Comparison of ENCODE assay signal across 27 cellular contexts in genomic region chr10:129476431-129476830, GRCh38.
"Had no signal": no experiment of that assay in that cellular context is flagged by ENCODE, and none has a peak within 500 bp of the region (broad histone marks: within the 10 kb centered on the region; RNA-seq: fewer than 3 reads in every experiment).

No MANE protein-coding gene starts in this region.

- DNase-seq: caudate nucleus; cerebellar nuclear complex; dorsolateral prefrontal cortex; effector CD4-positive, alpha-beta T cell; foreskin keratinocyte; heart left ventricle; left cardiac atrium; left lung; mesendoderm; midbrain; naive thymus-derived CD8-positive, alpha-beta T cell; nucleus accumbens; ovary; posterior cingulate gyrus; psoas muscle; right cardiac atrium; spleen; stimulated activated naive CD4-positive, alpha-beta T cell treated with Interleukin-2 at 50 U/mL for 16 hours; transverse colon; upper lobe of right lung; uterus had no signal

- ATAC-seq: foreskin keratinocyte; gastroesophageal sphincter; left cardiac atrium; left lung; naive thymus-derived CD8-positive, alpha-beta T cell; psoas muscle; right cardiac atrium; upper lobe of right lung had no signal

- H3K4me3 ChIP-seq: dorsolateral prefrontal cortex, gastroesophageal sphincter, heart left ventricle, hepatocyte, left lung, neural progenitor cell, ovary, psoas muscle, skin epidermis, spleen, thoracic aorta, transverse colon, upper lobe of right lung, uterus had no signal

- H3K4me3 Mint-ChIP-seq: naive thymus-derived CD8-positive, alpha-beta T cell; neural progenitor cell had no signal

- H3K4me1 Mint-ChIP-seq: neural progenitor cell had no signal

- H3K27me3 ChIP-seq: dorsolateral prefrontal cortex, foreskin keratinocyte, gastroesophageal sphincter, heart left ventricle, hepatocyte, left lung, neural progenitor cell, ovary, spleen, transverse colon, upper lobe of right lung, uterus had no signal

- H3K27ac ChIP-seq: dorsolateral prefrontal cortex, epithelial cell of prostate, foreskin keratinocyte, gastroesophageal sphincter, heart left ventricle, hepatocyte, left lung, neural progenitor cell, ovary, psoas muscle, skin epidermis, thoracic aorta, transverse colon, upper lobe of right lung, uterus had no signal

- H3K27ac Mint-ChIP-seq: naive thymus-derived CD8-positive, alpha-beta T cell; neural progenitor cell had no signal

- H3K27me3 Mint-ChIP-seq: naive thymus-derived CD8-positive, alpha-beta T cell had no signal

- H3K9me3 ChIP-seq: ovary, uterus had no signal

- H3K36me3 ChIP-seq: neural progenitor cell, ovary, thoracic aorta, transverse colon, upper lobe of right lung, uterus had no signal

- H3K4me1 ChIP-seq: foreskin keratinocyte, gastroesophageal sphincter, left lung, neural progenitor cell, psoas muscle, transverse colon, upper lobe of right lung, uterus had no signal
